Comparison of ENCODE assay signal across 10 cellular contexts in the genomic region with DNA sequence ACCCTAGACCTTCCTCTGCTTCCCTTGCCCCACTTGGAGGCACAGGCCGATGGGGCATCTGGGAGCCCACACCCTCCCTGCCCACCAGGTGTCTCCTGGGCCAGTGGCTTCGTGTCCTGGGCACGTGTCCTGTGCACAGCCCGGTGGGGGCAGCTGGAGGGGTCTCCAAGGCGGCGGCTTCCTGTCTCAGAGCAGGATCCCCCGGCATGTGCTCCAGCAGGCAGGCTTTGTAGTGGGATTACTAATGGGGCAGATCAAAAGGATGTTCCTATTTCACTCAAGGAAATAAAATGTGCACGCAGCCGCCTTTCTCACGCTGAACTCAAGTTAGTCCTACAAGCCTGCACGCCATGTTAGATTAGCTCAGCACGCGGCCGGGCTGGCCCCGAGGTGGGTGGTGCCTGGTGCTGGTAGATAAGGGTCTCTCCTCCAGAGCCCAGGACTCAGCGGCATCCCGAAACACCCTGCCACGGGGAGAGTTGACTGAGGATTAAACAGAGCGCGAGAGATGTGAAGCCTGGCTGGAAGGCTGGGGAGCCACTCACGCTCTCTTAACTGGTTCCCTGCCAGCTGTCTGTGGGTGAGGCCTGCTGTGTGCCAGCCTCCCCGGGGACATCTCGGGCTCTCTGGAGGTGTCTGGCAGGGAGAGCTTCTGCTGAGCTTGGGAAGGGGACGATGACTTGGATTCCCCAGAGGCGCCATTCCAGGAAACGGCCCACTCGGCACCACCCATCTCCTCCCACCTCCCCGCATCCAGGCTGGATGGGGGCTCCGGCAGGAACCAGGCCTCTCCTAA.
DNase-seq lines count a peak whose midpoint lies in the region; ATAC-seq and TF ChIP-seq lines count a peak whose summit lies in the region.
"Had no signal": no experiment of that assay in that cellular context is flagged by ENCODE, and none has a peak within 500 bp of the region (broad histone marks: within the 10 kb centered on the region; RNA-seq: fewer than 3 reads in every experiment).

No MANE protein-coding gene starts in this region.

- POLR2A ChIA-PET in activated CD4-positive, alpha-beta memory T cell treated with anti-CD3 and anti-CD28 coated beads, Interleukin-2, amount 10 ng/mL, durations not matched to agents 7 days and 5 days (lab: Charles Lee), result no interaction called here

- 26 to 35% (median 27%) methylated on average over 24 to 29 of the region's 29 CpGs for WGBS in heart left ventricle, 4 donors

- H3K27ac ChIP-seq in heart left ventricle (peak overlapping the region in 11 of 12 donors; percentile 17 to 78 (median 48)), gastrocnemius medialis (peak overlapping the region; percentile 61 to 84 (median 74))
- H3K27ac ChIP-seq: parathyroid adenoma had no signal

- ATAC-seq in SK-N-SH treated with all-trans-retinoic acid at 6 μM for 48 hours (peak; percentile 18; the same call in 1 of the 3 replicates), heart left ventricle (peak; percentile 50 to 73 (median 66)), gastrocnemius medialis (peak; percentile 43 to 45)

- no peak overlapping the region for H3K4me3 Mint-ChIP-seq in activated CD4-positive, alpha-beta memory T cell treated with anti-CD3 and anti-CD28 coated beads, Interleukin-2, amount 10 ng/mL, durations not matched to agents 7 days and 5 days
- H3K4me3 Mint-ChIP-seq: T-helper 1 cell treated with Interleukin-12 subunit alpha and Interleukin-12 subunit beta and Interleukin-4 antibody, amounts not matched to agents 30 μg/mL and 1 μg/mL, for 36 hours had no signal

- CTCF ChIA-PET in activated CD4-positive, alpha-beta memory T cell treated with anti-CD3 and anti-CD28 coated beads, Interleukin-2, amount 10 ng/mL, durations not matched to agents 7 days and 5 days (lab: Charles Lee), result no interaction called here

- H3K4me1 ChIP-seq in heart left ventricle (peaks cover 2 to 40% (median 32%) of the 10 kb centered on the region in 12 donors), gastrocnemius medialis (peaks cover 36 to 37% of the 10 kb centered on the region in 2 donors)

- no peaks in the 10 kb centered on the region for H3K27me3 Mint-ChIP-seq in activated CD4-positive, alpha-beta memory T cell treated with anti-CD3 and anti-CD28 coated beads, Interleukin-2, amount 10 ng/mL, durations not matched to agents 7 days and 5 days

- H3K27ac Mint-ChIP-seq in activated CD4-positive, alpha-beta memory T cell treated with anti-CD3 and anti-CD28 coated beads, Interleukin-2, amount 10 ng/mL, durations not matched to agents 7 days and 5 days, result no peak overlapping the region
- H3K27ac Mint-ChIP-seq: T-helper 1 cell treated with Interleukin-12 subunit alpha and Interleukin-12 subunit beta and Interleukin-4 antibody, amounts not matched to agents 30 μg/mL and 1 μg/mL, for 36 hours had no signal

- H3K27me3 ChIP-seq in heart left ventricle, result no peaks in the 10 kb centered on the region
- H3K27me3 ChIP-seq in gastrocnemius medialis, result no peaks in the 10 kb centered on the region

- TF ChIP-seq CTCF in heart left ventricle (IDR thresholded peaks at IDR 0.05) (no peak), gastrocnemius medialis (IDR thresholded peaks at IDR 0.05 in 4 of 5, conservative IDR thresholded peaks at IDR 0.05 in 1 of 5) (no peak)

- peak; percentile 54 for DNase-seq in GM04504 (ENCODE audit: low read depth)
- DNase-seq in heart left ventricle, result peak in 4 of 5 donors; percentile 56 to 73 (median 64)
- no peak for DNase-seq in gastrocnemius medialis
- no peak for DNase-seq in NCI-H187 (lab: John Stamatoyannopoulos, UW)
- DNase-seq in activated CD4-positive, CD25-positive, alpha-beta regulatory T cell treated with anti-CD3 and anti-CD28 coated beads, Interleukin-2, amount 50 U/mL, for 72 hours, result no peak
- DNase-seq in activated CD4-positive, alpha-beta memory T cell treated with anti-CD3 and anti-CD28 coated beads, Interleukin-2, amount 10 ng/mL, durations not matched to agents 7 days and 5 days, result no peak
- no peak for DNase-seq in central memory CD4-positive, alpha-beta T cell

- TF ChIP-seq POLR2A in heart left ventricle (IDR thresholded peaks at IDR 0.05) (no peak), gastrocnemius medialis (IDR thresholded peaks at IDR 0.05) (no peak)

- H3K4me1 Mint-ChIP-seq in activated CD4-positive, alpha-beta memory T cell treated with anti-CD3 and anti-CD28 coated beads, Interleukin-2, amount 10 ng/mL, durations not matched to agents 7 days and 5 days, result no peaks in the 10 kb centered on the region

- intact Hi-C loops in heart left ventricle (cut with DNase I) (no loop called here), gastrocnemius medialis (cut with DNase I; ENCODE audit: low total_unique reads) (no loop called here)

- in situ Hi-C loops in gastrocnemius medialis (cut with MboI; ENCODE audit: low sequenced_read_pairs in 4 of 4), result no loop called here

- H3K4me3 ChIP-seq in heart left ventricle (no peak overlapping the region), gastrocnemius medialis (peak overlapping the region in 1 of 4 donors; percentile 7)

- H3K36me3 ChIP-seq in heart left ventricle (peaks cover 0 to 29% (median 22%) of the 10 kb centered on the region in 9 donors), gastrocnemius medialis (peaks cover 0 to 11% of the 10 kb centered on the region in 2 donors)

- H3K36me3 Mint-ChIP-seq in activated CD4-positive, alpha-beta memory T cell treated with anti-CD3 and anti-CD28 coated beads, Interleukin-2, amount 10 ng/mL, durations not matched to agents 7 days and 5 days (ENCODE audit: low read depth), result peaks cover 5% of the 10 kb centered on the region

- no peaks in the 10 kb centered on the region for H3K9me3 ChIP-seq in heart left ventricle
- H3K9me3 ChIP-seq in gastrocnemius medialis, result no peaks in the 10 kb centered on the region

- no peaks in the 10 kb centered on the region for H3K9me3 Mint-ChIP-seq in activated CD4-positive, alpha-beta memory T cell treated with anti-CD3 and anti-CD28 coated beads, Interleukin-2, amount 10 ng/mL, durations not matched to agents 7 days and 5 days
- H3K9me3 Mint-ChIP-seq: T-helper 1 cell treated with Interleukin-12 subunit alpha and Interleukin-12 subunit beta and Interleukin-4 antibody, amounts not matched to agents 30 μg/mL and 1 μg/mL, for 36 hours had no signal

TF ChIP-seq in SK-N-SH treated with all-trans-retinoic acid at 6 μM for 48 hours, 23 proteins besides CTCF, POLR2A, EP300 and RAD21:
- no peak for TF ChIP-seq GLIS3 (CRISPR knock-in tag; IDR thresholded peaks at IDR 0.05)
- TF ChIP-seq, protein P1, sequence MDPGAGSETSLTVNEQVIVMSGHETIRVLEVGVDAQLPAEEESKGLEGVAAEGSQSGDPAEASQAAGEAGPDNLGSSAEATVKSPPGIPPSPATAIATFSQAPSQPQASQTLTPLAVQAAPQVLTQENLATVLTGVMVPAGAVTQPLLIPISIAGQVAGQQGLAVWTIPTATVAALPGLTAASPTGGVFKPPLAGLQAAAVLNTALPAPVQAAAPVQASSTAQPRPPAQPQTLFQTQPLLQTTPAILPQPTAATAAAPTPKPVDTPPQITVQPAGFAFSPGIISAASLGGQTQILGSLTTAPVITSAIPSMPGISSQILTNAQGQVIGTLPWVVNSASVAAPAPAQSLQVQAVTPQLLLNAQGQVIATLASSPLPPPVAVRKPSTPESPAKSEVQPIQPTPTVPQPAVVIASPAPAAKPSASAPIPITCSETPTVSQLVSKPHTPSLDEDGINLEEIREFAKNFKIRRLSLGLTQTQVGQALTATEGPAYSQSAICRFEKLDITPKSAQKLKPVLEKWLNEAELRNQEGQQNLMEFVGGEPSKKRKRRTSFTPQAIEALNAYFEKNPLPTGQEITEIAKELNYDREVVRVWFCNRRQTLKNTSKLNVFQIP (CRISPR knock-in tag; IDR thresholded peaks at IDR 0.05; ENCODE audit: borderline replicate concordance, low read depth), result no peak
- no peak for TF ChIP-seq ZFP3 (CRISPR knock-in tag; IDR thresholded peaks at IDR 0.05)
- TF ChIP-seq BACH2 (CRISPR knock-in tag; IDR thresholded peaks at IDR 0.05; ENCODE audit: borderline replicate concordance), result no peak
- TF ChIP-seq CSRNP3 (CRISPR knock-in tag; IDR thresholded peaks at IDR 0.05), result no peak

Comparison
In these comparisons a context has a peak if more than half of its experiments do, and no peak if none do; other contexts are left out.
1. DNase-seq: peak in GM04504 (single experiment) and heart left ventricle (4 of 5); none in gastrocnemius medialis (0 of 2), NCI-H187 (0 of 2), activated CD4-positive, CD25-positive, alpha-beta regulatory T cell treated with anti-CD3 and anti-CD28 coated beads, Interleukin-2, amount 50 U/mL, for 72 hours (single experiment), activated CD4-positive, alpha-beta memory T cell treated with anti-CD3 and anti-CD28 coated beads, Interleukin-2, amount 10 ng/mL, durations not matched to agents 7 days and 5 days (single experiment) and central memory CD4-positive, alpha-beta T cell (single experiment).
2. Peak in every context shown above with its lines, with median percentiles within 50 percentile points of each other: ATAC-seq.